In genomic region chr7:155858521-155859061, GRCh38 we compare ENCODE assay signal across 1 cellular context.
TF ChIP-seq lines count a peak whose summit lies in the region.

No MANE protein-coding gene starts in this region.

TF ChIP-seq in A549, 52 proteins besides CTCF, POLR2A, EP300 and RAD21 (continued from another document):
- TF ChIP-seq, protein P1, sequence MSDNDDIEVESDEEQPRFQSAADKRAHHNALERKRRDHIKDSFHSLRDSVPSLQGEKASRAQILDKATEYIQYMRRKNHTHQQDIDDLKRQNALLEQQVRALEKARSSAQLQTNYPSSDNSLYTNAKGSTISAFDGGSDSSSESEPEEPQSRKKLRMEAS (IDR thresholded peaks at IDR 0.05) = peak; percentile 75
- TF ChIP-seq RFX5 (IDR thresholded peaks at IDR 0.05) (no peak), MYC (IDR thresholded peaks at IDR 0.05; ENCODE audit: borderline replicate concordance, low read length) (no peak; the same call in 1 of the 2 replicates), HMGXB4 (CRISPR knock-in tag; IDR thresholded peaks at IDR 0.05; ENCODE audit: borderline replicate concordance) (no peak), SREBF2 (IDR thresholded peaks at IDR 0.05) (no peak), EHMT2 (IDR thresholded peaks at IDR 0.05; ENCODE audit: low read depth) (no peak), ZNF302 (CRISPR knock-in tag; IDR thresholded peaks at IDR 0.05) (no peak), GATA3 (IDR thresholded peaks at IDR 0.05; ENCODE audit: borderline replicate concordance) (peak; percentile 59; the same call in 1 of the 2 replicates), NPAS2 (CRISPR knock-in tag; IDR thresholded peaks at IDR 0.05; ENCODE audit: borderline replicate concordance) (no peak), TP53 (CRISPR knock-in tag; IDR thresholded peaks at IDR 0.05) (no peak), NR3C1 (IDR thresholded peaks at IDR 0.05) (no peak), HDAC2 (IDR thresholded peaks at IDR 0.05) (no peak), CHD2 (IDR thresholded peaks at IDR 0.05; ENCODE audit: low read length, partially characterized antibody) (no peak), SMC3 (IDR thresholded peaks at IDR 0.05) (peak; percentile 31; the same call in 1 of the 3 replicates), CHD4 (IDR thresholded peaks at IDR 0.05; ENCODE audit: borderline replicate concordance) (no peak), NFE2L2 (conservative IDR thresholded peaks at IDR 0.05; ENCODE audit: low read length) (no peak), HOXB5 (CRISPR knock-in tag; IDR thresholded peaks at IDR 0.05) (no peak), KDM5A (IDR thresholded peaks at IDR 0.05) (no peak), ZFP36 (IDR thresholded peaks at IDR 0.05; ENCODE audit: borderline replicate concordance, partially characterized antibody) (no peak), FOXS1 (CRISPR knock-in tag; IDR thresholded peaks at IDR 0.05) (no peak), KDM1A (IDR thresholded peaks at IDR 0.05; ENCODE audit: low read depth) (no peak), RARB (CRISPR knock-in tag; IDR thresholded peaks at IDR 0.05) (no peak), MAZ (IDR thresholded peaks at IDR 0.05; ENCODE audit: borderline replicate concordance, low read depth, low read length) (no peak), EHF (CRISPR knock-in tag; IDR thresholded peaks at IDR 0.05) (no peak)
- TF ChIP-seq, protein P2, sequence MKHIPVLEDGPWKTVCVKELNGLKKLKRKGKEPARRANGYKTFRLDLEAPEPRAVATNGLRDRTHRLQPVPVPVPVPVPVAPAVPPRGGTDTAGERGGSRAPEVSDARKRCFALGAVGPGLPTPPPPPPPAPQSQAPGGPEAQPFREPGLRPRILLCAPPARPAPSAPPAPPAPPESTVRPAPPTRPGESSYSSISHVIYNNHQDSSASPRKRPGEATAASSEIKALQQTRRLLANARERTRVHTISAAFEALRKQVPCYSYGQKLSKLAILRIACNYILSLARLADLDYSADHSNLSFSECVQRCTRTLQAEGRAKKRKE (CRISPR knock-in tag; IDR thresholded peaks at IDR 0.05; ENCODE audit: low read depth) = no peak
- TF ChIP-seq, protein P3, sequence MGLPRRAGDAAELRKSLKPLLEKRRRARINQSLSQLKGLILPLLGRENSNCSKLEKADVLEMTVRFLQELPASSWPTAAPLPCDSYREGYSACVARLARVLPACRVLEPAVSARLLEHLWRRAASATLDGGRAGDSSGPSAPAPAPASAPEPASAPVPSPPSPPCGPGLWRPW (IDR thresholded peaks at IDR 0.05) = no peak
